In the genomic region with DNA sequence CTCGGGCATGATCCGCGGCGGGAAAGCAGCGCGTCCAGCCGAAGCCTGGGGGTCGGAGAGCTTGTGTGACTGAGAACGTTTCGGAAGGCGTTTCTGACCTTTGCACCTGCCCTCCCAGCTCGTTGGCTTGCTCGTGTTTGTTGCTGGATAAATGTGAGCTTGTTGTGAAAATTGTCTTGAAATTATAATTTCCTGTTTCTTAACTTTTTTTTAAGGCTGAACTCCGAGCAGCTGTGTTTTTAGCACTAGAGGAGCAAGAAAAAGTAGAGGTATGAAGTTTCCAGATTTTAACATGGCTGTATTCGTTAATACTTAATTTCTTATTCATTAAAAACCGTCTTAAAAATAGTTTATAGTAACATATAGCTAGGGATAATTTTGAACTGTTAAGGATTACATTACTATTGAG, we compare ENCODE assay signal across 8 cellular contexts. TPM values are rescaled to one million over a fixed set of nuclear protein-coding genes. Genes with fewer than 3 reads are reported as not detected.
A peak's percentile ranks its signal among the peaks of the same experiment; 100 is the strongest.
DNase-seq lines count a peak whose midpoint lies in the region; ATAC-seq and TF ChIP-seq lines count a peak whose summit lies in the region.

No MANE protein-coding gene starts in this region.

- TF ChIP-seq CTCF in gastrocnemius medialis (IDR thresholded peaks at IDR 0.05 in 4 of 5, conservative IDR thresholded peaks at IDR 0.05 in 1 of 5) = no peak

- no peaks in the 10 kb centered on the region for H3K9me3 Mint-ChIP-seq in T-helper 2 cell treated with Interferon-gamma antibody and Interleukin-4, amounts not matched to agents 5 μg/mL and 100 μg/mL, for 36 hours

- peak overlapping the region; percentile 75 for H3K27ac Mint-ChIP-seq in T-helper 2 cell treated with Interferon-gamma antibody and Interleukin-4, amounts not matched to agents 5 μg/mL and 100 μg/mL, for 36 hours

- H3K27me3 Mint-ChIP-seq in T-helper 2 cell treated with Interferon-gamma antibody and Interleukin-4, amounts not matched to agents 5 μg/mL and 100 μg/mL, for 36 hours (ENCODE audit: low read depth) = no peaks in the 10 kb centered on the region

- DNase-seq in activated CD4-positive, alpha-beta T cell treated with anti-CD3 and anti-CD28 coated beads for 48 hours = peak; percentile 19
- DNase-seq in activated CD4-positive, alpha-beta T cell treated with anti-CD3 and anti-CD28 coated beads for 4 hours = no peak
- no peak for DNase-seq in T-helper 2 cell treated with Interferon-gamma antibody and Interleukin-4, amounts not matched to agents 5 μg/mL and 100 μg/mL, for 36 hours (ENCODE audit: low spot score)
- peak; percentile 21 for DNase-seq in globus pallidus (ENCODE audit: low spot score)
- DNase-seq in gastrocnemius medialis = no peak
- no peak for DNase-seq in AG08395 (ENCODE audit: low spot score)
- DNase-seq in SHP77 (lab: John Stamatoyannopoulos, UW) = no peak
- no peak for DNase-seq in COLO829 (ENCODE audit: low spot score)

- H3K9me3 ChIP-seq in gastrocnemius medialis = no peaks in the 10 kb centered on the region

- intact Hi-C loops in gastrocnemius medialis (cut with DNase I; ENCODE audit: low total_unique reads) = loop anchor here (1.0 kb wide), 1 partner anchor 44 kb away; a partner anchor contains a TSS

- no peak for ATAC-seq in gastrocnemius medialis

- peak overlapping the region; percentile 8 to 79 (median 63) for H3K27ac ChIP-seq in gastrocnemius medialis

- peak overlapping the region; percentile 91 for H3K4me3 Mint-ChIP-seq in T-helper 2 cell treated with Interferon-gamma antibody and Interleukin-4, amounts not matched to agents 5 μg/mL and 100 μg/mL, for 36 hours

- peaks cover 9 to 18% of the 10 kb centered on the region in 2 donors for H3K4me1 ChIP-seq in gastrocnemius medialis

- no peak for TF ChIP-seq POLR2A in gastrocnemius medialis (IDR thresholded peaks at IDR 0.05)

- in situ Hi-C loops in gastrocnemius medialis (cut with MboI; ENCODE audit: low sequenced_read_pairs in 4 of 4) = loop anchor here in 3 of 4 donors (25.0 kb wide), 1 partner anchor 213 kb away; no protein-coding TSS in a partner anchor

- peak overlapping the region; percentile 66 to 97 (median 75) for H3K4me3 ChIP-seq in gastrocnemius medialis

- H3K36me3 Mint-ChIP-seq in T-helper 2 cell treated with Interferon-gamma antibody and Interleukin-4, amounts not matched to agents 5 μg/mL and 100 μg/mL, for 36 hours (ENCODE audit: low read depth) = peaks cover 29% of the 10 kb centered on the region

- peaks cover 40% of the 10 kb centered on the region for H3K4me1 Mint-ChIP-seq in T-helper 2 cell treated with Interferon-gamma antibody and Interleukin-4, amounts not matched to agents 5 μg/mL and 100 μg/mL, for 36 hours (ENCODE audit: low read depth)

- no peaks in the 10 kb centered on the region for H3K36me3 ChIP-seq in gastrocnemius medialis

- no peaks in the 10 kb centered on the region for H3K27me3 ChIP-seq in gastrocnemius medialis

RNA-seq across cellular contexts. Expression of a gene that starts 0.7 kb away (rescaled TPM):
- total RNA-seq in gastrocnemius medialis = 1 to 10 TPM; 4.4 to 8.3 (median 5.9) TPM

RNA-seq across cellular contexts. Expression of a gene that starts 43.5 kb away (rescaled TPM):
- total RNA-seq in gastrocnemius medialis = 1 to 10 TPM; 4.9 to 9.6 (median 6.5) TPM

Comparison
In these comparisons a context has a peak if more than half of its experiments do, and no peak if none do; other contexts are left out.
1. DNase-seq: peak in activated CD4-positive, alpha-beta T cell treated with anti-CD3 and anti-CD28 coated beads for 48 hours (single experiment) and globus pallidus (single experiment); none in activated CD4-positive, alpha-beta T cell treated with anti-CD3 and anti-CD28 coated beads for 4 hours (0 of 2), T-helper 2 cell treated with Interferon-gamma antibody and Interleukin-4, amounts not matched to agents 5 μg/mL and 100 μg/mL, for 36 hours (single experiment), gastrocnemius medialis (0 of 2), AG08395 (single experiment), SHP77 (0 of 2) and COLO829 (single experiment).